1 cellular context compared by ENCODE assay signal in the genomic region with DNA sequence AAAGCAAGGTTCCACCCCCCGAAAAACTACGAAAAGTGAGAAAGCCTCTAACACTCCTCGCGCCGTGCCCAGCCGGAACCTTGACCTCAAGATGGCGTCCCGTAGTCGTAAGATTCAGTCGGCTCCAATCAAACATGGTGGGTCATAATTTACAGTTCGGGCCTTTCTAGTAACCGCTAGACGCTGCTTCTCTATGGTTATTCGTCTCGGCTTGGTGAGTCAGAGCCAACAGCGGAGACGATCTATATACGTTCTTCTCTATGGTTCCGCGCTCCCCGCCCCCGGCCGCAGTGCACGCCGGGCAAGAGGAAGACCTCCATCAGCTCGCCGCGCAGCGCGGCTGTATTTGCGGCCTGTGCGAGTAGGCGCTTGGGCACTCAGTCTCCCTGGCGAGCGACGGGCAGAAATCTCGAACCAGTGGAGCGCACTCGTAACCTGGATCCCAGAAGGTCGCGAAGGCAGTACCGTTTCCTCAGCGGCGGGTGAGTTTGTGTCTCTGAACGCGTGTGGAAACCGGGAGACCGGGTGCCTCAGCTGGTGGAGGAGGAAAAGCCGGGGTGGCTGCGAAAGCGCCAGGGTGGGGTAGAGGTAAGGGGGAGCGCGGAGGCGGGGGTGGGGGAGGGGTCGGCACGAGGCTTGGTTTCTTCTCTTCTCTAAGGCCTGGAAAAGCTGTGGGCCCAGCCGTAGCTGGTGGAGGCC.
TF ChIP-seq lines count a peak whose summit lies in the region.

A gene (plus strand): TSS at position 311 of the 699 bp plus-strand sequence. CDS start 13,108 bp downstream, outside the sequence.

TF ChIP-seq in HepG2, 621 proteins besides CTCF, POLR2A, EP300 and RAD21 (continued from another document and continues in another):
- TF ChIP-seq, protein P1, sequence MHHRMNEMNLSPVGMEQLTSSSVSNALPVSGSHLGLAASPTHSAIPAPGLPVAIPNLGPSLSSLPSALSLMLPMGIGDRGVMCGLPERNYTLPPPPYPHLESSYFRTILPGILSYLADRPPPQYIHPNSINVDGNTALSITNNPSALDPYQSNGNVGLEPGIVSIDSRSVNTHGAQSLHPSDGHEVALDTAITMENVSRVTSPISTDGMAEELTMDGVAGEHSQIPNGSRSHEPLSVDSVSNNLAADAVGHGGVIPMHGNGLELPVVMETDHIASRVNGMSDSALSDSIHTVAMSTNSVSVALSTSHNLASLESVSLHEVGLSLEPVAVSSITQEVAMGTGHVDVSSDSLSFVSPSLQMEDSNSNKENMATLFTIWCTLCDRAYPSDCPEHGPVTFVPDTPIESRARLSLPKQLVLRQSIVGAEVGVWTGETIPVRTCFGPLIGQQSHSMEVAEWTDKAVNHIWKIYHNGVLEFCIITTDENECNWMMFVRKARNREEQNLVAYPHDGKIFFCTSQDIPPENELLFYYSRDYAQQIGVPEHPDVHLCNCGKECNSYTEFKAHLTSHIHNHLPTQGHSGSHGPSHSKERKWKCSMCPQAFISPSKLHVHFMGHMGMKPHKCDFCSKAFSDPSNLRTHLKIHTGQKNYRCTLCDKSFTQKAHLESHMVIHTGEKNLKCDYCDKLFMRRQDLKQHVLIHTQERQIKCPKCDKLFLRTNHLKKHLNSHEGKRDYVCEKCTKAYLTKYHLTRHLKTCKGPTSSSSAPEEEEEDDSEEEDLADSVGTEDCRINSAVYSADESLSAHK (CRISPR knock-in tag; IDR thresholded peaks at IDR 0.05; ENCODE audit: borderline replicate concordance): no peak
- TF ChIP-seq PHB2 (IDR thresholded peaks at IDR 0.05; ENCODE audit: partially characterized antibody) (no peak), TOE1 (CRISPR knock-in tag; IDR thresholded peaks at IDR 0.05) (no peak), ZNF441 (CRISPR knock-in tag; IDR thresholded peaks at IDR 0.05; ENCODE audit: borderline replicate concordance) (0 out of 2 replicates have a peak, but pooled peaks have one; percentile 26), CCDC6 (CRISPR knock-in tag; IDR thresholded peaks at IDR 0.05) (peak; percentile 85; the same call in 1 of the 2 replicates), ZNF644 (CRISPR knock-in tag; IDR thresholded peaks at IDR 0.05; ENCODE audit: low read depth) (peak; percentile 89; the same call in 1 of the 2 replicates), ZNF891 (CRISPR knock-in tag; IDR thresholded peaks at IDR 0.05) (peak; percentile 89; the same call in 1 of the 2 replicates), ZNF367 (CRISPR knock-in tag; IDR thresholded peaks at IDR 0.05; ENCODE audit: borderline replicate concordance) (no peak), KAT8 (CRISPR knock-in tag; IDR thresholded peaks at IDR 0.05) (peak; percentile 95), RNF2 (conservative IDR thresholded peaks at IDR 0.05; ENCODE audit: low read depth) (no peak), ZBTB8A (CRISPR knock-in tag; IDR thresholded peaks at IDR 0.05; ENCODE audit: borderline replicate concordance, low read depth) (no peak), DMAP1 (CRISPR knock-in tag; IDR thresholded peaks at IDR 0.05) (peak; percentile 97), EEA1 (CRISPR knock-in tag; IDR thresholded peaks at IDR 0.05; ENCODE audit: borderline replicate concordance) (no peak), ZFP41 (CRISPR knock-in tag; IDR thresholded peaks at IDR 0.05; ENCODE audit: borderline replicate concordance) (no peak), HNF4A (CRISPR knock-in tag; IDR thresholded peaks at IDR 0.05) (peak; percentile 52), ZSCAN9 (CRISPR knock-in tag; IDR thresholded peaks at IDR 0.05; ENCODE audit: borderline replicate concordance) (peak; percentile 39; the same call in 1 of the 2 replicates), ZIK1 (CRISPR knock-in tag; IDR thresholded peaks at IDR 0.05; ENCODE audit: borderline replicate concordance, low read depth) (no peak; the same call in 1 of the 2 replicates), NR2C2 (CRISPR knock-in tag; IDR thresholded peaks at IDR 0.05; ENCODE audit: borderline replicate concordance) (peak; percentile 86), NONO (IDR thresholded peaks at IDR 0.05) (no peak), NONO (CRISPR knock-in tag; conservative IDR thresholded peaks at IDR 0.05) (peak; percentile 62), ZNF552 (CRISPR knock-in tag; IDR thresholded peaks at IDR 0.05; ENCODE audit: borderline replicate concordance) (no peak), ZNF331 (CRISPR knock-in tag; IDR thresholded peaks at IDR 0.05) (peak; percentile 88), TMF1 (CRISPR knock-in tag; IDR thresholded peaks at IDR 0.05; ENCODE audit: low read depth) (no peak; the same call in 1 of the 2 replicates), SOX5 (CRISPR knock-in tag; IDR thresholded peaks at IDR 0.05; ENCODE audit: borderline replicate concordance) (peak; percentile 50; the same call in 1 of the 2 replicates), RFX3 (CRISPR knock-in tag; IDR thresholded peaks at IDR 0.05) (peak; percentile 46; the same call in 1 of the 2 replicates), ZNF432 (CRISPR knock-in tag; IDR thresholded peaks at IDR 0.05; ENCODE audit: borderline replicate concordance) (no peak), ZNF253 (CRISPR knock-in tag; IDR thresholded peaks at IDR 0.05; ENCODE audit: borderline replicate concordance) (no peak; the same call in 1 of the 2 replicates), NAIF1 (CRISPR knock-in tag; IDR thresholded peaks at IDR 0.05; ENCODE audit: borderline replicate concordance) (peak; percentile 60; the same call in 1 of the 2 replicates), ELF1 (CRISPR knock-in tag; IDR thresholded peaks at IDR 0.05) (peak; percentile 83)
- TF ChIP-seq, protein P2, sequence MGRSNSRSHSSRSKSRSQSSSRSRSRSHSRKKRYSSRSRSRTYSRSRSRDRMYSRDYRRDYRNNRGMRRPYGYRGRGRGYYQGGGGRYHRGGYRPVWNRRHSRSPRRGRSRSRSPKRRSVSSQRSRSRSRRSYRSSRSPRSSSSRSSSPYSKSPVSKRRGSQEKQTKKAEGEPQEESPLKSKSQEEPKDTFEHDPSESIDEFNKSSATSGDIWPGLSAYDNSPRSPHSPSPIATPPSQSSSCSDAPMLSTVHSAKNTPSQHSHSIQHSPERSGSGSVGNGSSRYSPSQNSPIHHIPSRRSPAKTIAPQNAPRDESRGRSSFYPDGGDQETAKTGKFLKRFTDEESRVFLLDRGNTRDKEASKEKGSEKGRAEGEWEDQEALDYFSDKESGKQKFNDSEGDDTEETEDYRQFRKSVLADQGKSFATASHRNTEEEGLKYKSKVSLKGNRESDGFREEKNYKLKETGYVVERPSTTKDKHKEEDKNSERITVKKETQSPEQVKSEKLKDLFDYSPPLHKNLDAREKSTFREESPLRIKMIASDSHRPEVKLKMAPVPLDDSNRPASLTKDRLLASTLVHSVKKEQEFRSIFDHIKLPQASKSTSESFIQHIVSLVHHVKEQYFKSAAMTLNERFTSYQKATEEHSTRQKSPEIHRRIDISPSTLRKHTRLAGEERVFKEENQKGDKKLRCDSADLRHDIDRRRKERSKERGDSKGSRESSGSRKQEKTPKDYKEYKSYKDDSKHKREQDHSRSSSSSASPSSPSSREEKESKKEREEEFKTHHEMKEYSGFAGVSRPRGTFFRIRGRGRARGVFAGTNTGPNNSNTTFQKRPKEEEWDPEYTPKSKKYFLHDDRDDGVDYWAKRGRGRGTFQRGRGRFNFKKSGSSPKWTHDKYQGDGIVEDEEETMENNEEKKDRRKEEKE (IDR thresholded peaks at IDR 0.05): no peak
- TF ChIP-seq, protein P3, sequence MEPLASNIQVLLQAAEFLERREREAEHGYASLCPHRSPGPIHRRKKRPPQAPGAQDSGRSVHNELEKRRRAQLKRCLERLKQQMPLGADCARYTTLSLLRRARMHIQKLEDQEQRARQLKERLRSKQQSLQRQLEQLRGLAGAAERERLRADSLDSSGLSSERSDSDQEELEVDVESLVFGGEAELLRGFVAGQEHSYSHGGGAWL (CRISPR knock-in tag; IDR thresholded peaks at IDR 0.05): peak; percentile 50; the same call in 1 of the 2 replicates
- TF ChIP-seq, protein P4, sequence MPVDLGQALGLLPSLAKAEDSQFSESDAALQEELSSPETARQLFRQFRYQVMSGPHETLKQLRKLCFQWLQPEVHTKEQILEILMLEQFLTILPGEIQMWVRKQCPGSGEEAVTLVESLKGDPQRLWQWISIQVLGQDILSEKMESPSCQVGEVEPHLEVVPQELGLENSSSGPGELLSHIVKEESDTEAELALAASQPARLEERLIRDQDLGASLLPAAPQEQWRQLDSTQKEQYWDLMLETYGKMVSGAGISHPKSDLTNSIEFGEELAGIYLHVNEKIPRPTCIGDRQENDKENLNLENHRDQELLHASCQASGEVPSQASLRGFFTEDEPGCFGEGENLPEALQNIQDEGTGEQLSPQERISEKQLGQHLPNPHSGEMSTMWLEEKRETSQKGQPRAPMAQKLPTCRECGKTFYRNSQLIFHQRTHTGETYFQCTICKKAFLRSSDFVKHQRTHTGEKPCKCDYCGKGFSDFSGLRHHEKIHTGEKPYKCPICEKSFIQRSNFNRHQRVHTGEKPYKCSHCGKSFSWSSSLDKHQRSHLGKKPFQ (CRISPR knock-in tag; IDR thresholded peaks at IDR 0.05; ENCODE audit: insufficient replicate concordance): peak; percentile 67
- TF ChIP-seq, protein P5, sequence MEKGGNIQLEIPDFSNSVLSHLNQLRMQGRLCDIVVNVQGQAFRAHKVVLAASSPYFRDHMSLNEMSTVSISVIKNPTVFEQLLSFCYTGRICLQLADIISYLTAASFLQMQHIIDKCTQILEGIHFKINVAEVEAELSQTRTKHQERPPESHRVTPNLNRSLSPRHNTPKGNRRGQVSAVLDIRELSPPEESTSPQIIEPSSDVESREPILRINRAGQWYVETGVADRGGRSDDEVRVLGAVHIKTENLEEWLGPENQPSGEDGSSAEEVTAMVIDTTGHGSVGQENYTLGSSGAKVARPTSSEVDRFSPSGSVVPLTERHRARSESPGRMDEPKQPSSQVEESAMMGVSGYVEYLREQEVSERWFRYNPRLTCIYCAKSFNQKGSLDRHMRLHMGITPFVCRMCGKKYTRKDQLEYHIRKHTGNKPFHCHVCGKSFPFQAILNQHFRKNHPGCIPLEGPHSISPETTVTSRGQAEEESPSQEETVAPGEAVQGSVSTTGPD (CRISPR knock-in tag; IDR thresholded peaks at IDR 0.05): no peak
- TF ChIP-seq, protein P6, sequence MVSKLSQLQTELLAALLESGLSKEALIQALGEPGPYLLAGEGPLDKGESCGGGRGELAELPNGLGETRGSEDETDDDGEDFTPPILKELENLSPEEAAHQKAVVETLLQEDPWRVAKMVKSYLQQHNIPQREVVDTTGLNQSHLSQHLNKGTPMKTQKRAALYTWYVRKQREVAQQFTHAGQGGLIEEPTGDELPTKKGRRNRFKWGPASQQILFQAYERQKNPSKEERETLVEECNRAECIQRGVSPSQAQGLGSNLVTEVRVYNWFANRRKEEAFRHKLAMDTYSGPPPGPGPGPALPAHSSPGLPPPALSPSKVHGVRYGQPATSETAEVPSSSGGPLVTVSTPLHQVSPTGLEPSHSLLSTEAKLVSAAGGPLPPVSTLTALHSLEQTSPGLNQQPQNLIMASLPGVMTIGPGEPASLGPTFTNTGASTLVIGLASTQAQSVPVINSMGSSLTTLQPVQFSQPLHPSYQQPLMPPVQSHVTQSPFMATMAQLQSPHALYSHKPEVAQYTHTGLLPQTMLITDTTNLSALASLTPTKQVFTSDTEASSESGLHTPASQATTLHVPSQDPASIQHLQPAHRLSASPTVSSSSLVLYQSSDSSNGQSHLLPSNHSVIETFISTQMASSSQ (IDR thresholded peaks at IDR 0.05; ENCODE audit: low read depth): peak; percentile 57; the same call in 1 of the 2 replicates
- TF ChIP-seq, protein P6 (CRISPR knock-in tag; IDR thresholded peaks at IDR 0.05; ENCODE audit: borderline replicate concordance): no peak; the same call in 1 of the 2 replicates
- TF ChIP-seq, protein P7, sequence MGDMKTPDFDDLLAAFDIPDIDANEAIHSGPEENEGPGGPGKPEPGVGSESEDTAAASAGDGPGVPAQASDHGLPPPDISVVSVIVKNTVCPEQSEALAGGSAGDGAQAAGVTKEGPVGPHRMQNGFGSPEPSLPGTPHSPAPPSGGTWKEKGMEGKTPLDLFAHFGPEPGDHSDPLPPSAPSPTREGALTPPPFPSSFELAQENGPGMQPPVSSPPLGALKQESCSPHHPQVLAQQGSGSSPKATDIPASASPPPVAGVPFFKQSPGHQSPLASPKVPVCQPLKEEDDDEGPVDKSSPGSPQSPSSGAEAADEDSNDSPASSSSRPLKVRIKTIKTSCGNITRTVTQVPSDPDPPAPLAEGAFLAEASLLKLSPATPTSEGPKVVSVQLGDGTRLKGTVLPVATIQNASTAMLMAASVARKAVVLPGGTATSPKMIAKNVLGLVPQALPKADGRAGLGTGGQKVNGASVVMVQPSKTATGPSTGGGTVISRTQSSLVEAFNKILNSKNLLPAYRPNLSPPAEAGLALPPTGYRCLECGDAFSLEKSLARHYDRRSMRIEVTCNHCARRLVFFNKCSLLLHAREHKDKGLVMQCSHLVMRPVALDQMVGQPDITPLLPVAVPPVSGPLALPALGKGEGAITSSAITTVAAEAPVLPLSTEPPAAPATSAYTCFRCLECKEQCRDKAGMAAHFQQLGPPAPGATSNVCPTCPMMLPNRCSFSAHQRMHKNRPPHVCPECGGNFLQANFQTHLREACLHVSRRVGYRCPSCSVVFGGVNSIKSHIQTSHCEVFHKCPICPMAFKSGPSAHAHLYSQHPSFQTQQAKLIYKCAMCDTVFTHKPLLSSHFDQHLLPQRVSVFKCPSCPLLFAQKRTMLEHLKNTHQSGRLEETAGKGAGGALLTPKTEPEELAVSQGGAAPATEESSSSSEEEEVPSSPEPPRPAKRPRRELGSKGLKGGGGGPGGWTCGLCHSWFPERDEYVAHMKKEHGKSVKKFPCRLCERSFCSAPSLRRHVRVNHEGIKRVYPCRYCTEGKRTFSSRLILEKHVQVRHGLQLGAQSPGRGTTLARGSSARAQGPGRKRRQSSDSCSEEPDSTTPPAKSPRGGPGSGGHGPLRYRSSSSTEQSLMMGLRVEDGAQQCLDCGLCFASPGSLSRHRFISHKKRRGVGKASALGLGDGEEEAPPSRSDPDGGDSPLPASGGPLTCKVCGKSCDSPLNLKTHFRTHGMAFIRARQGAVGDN (CRISPR knock-in tag; IDR thresholded peaks at IDR 0.05): peak; percentile 87
- TF ChIP-seq, protein P8, sequence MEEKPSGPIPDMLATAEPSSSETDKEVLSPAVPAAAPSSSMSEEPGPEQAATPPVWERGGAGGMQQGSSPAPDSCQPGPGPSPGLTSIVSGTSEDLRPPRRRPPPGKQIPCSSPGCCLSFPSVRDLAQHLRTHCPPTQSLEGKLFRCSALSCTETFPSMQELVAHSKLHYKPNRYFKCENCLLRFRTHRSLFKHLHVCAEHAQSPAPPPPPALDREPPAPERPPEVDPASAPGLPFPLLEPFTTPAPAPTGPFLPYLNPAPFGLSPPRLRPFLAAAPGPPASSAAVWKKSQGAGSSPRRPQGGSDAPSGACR (CRISPR knock-in tag; IDR thresholded peaks at IDR 0.05): no peak
- TF ChIP-seq, protein P9, sequence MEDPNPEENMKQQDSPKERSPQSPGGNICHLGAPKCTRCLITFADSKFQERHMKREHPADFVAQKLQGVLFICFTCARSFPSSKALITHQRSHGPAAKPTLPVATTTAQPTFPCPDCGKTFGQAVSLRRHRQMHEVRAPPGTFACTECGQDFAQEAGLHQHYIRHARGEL (CRISPR knock-in tag; IDR thresholded peaks at IDR 0.05): no peak
